Comparison of ENCODE assay signal across 1 cellular context in the genomic region with DNA sequence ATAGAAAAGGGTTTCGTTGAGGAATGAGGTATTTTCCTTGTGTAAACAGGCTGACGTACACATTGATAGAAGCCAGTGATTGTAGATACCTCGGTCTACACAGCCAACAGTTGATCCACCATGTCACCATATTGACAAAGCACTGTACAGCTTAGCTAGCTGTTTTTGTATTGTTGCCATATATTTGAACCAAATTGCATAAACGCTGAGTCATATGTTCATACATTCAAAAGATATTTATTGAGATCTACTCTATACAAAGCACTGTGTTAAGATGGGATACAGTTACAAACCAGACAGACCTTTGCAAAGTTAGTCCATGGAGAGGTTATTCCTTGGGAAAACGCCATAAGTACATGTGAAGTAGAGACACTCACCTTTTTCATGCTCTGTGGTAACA.
TF ChIP-seq lines count a peak whose summit lies in the region.

No MANE protein-coding gene starts in this region.

TF ChIP-seq in HepG2, 621 proteins besides CTCF, POLR2A, EP300 and RAD21 (continued from another document):
- TF ChIP-seq TSC22D2 (CRISPR knock-in tag; IDR thresholded peaks at IDR 0.05; ENCODE audit: borderline replicate concordance) (no peak), TMF1 (CRISPR knock-in tag; IDR thresholded peaks at IDR 0.05; ENCODE audit: low read depth) (no peak), MAFK (conservative IDR thresholded peaks at IDR 0.05 in 1 of 2, IDR thresholded peaks at IDR 0.05 in 1 of 2; ENCODE audit: low read length in 2 of 2) (peak; percentile 80 to 82), SMC3 (IDR thresholded peaks at IDR 0.05; ENCODE audit: low read length) (no peak), CAMTA2 (CRISPR knock-in tag; IDR thresholded peaks at IDR 0.05; ENCODE audit: borderline replicate concordance) (no peak), NR2F1 (CRISPR knock-in tag; IDR thresholded peaks at IDR 0.05) (no peak), ZNF670 (CRISPR knock-in tag; IDR thresholded peaks at IDR 0.05; ENCODE audit: borderline replicate concordance) (no peak), U2AF2 (IDR thresholded peaks at IDR 0.05; ENCODE audit: low read depth, low read length) (no peak), SMAD1 (CRISPR knock-in tag; IDR thresholded peaks at IDR 0.05; ENCODE audit: borderline replicate concordance, low read depth) (no peak), ZNF263 (CRISPR knock-in tag; IDR thresholded peaks at IDR 0.05) (no peak), ZNF567 (CRISPR knock-in tag; IDR thresholded peaks at IDR 0.05; ENCODE audit: borderline replicate concordance) (no peak)
- TF ChIP-seq, protein P1, sequence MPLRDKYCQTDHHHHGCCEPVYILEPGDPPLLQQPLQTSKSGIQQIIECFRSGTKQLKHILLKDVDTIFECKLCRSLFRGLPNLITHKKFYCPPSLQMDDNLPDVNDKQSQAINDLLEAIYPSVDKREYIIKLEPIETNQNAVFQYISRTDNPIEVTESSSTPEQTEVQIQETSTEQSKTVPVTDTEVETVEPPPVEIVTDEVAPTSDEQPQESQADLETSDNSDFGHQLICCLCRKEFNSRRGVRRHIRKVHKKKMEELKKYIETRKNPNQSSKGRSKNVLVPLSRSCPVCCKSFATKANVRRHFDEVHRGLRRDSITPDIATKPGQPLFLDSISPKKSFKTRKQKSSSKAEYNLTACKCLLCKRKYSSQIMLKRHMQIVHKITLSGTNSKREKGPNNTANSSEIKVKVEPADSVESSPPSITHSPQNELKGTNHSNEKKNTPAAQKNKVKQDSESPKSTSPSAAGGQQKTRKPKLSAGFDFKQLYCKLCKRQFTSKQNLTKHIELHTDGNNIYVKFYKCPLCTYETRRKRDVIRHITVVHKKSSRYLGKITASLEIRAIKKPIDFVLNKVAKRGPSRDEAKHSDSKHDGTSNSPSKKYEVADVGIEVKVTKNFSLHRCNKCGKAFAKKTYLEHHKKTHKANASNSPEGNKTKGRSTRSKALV (CRISPR knock-in tag; IDR thresholded peaks at IDR 0.05) = no peak
